Comparison of ENCODE assay signal across 8 cellular contexts in the genomic region with DNA sequence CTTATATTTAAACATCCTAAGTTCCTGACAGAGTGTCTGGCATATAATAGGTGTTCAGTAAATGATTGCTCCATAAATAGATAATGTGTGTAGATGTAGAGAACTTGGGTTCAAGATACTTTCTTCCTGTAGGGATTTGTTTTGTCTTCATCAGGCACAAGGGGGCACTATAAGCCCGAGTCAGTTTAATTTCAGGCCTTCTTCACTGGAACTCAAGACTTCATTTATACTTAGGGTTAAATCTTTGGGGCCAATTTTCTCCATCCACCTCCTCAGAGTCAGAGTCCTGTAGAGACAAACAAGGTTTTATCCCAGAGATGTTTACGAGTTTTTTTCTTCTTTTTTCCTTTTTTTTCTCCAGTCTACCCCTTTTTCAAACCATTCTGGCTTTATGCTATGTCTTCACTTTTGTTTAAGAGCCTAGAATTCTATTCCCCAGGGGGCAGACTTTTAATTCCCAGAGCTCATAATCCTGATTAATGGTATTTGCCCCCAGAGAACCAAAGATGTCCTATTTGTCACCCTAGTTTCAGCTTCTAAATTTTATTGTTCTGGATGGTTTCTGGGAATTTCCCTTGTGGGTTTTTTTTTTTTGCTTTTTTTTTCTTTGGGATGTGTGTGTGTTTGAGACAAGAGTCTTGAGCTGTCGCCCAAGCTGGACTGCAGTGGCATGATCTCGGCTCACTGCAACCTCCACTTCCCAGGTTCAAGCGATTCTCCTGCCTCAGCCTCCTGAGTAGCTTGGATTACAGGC.
A peak's percentile ranks its signal among the peaks of the same experiment; 100 is the strongest.
DNase-seq lines count a peak whose midpoint lies in the region; ATAC-seq and TF ChIP-seq lines count a peak whose summit lies in the region.

No MANE protein-coding gene starts in this region.

- no peaks in the 10 kb centered on the region for H3K9me3 Mint-ChIP-seq in activated T-helper 2 cell treated with anti-CD3 and anti-CD28 coated beads, Interferon-gamma antibody, Interleukin-2, Interleukin-4, amounts not matched to agents 10 μg/mL and 5 μg/mL and 100 μg/mL, durations not matched to agents 14 hours and 24 hours and 36 hours
- H3K9me3 Mint-ChIP-seq in glutamatergic neuron (ENCODE audit: unreplicated experiment) = peaks cover 2% of the 10 kb centered on the region
- no peaks in the 10 kb centered on the region for H3K9me3 Mint-ChIP-seq in stimulated activated effector memory CD8-positive, alpha-beta T cell treated with anti-CD3 and anti-CD28 coated beads, Interleukin-12 subunit alpha, Interleukin-12 subunit beta, amount 100 ng/mL, for 72 hours

- ATAC-seq in stimulated activated effector memory CD8-positive, alpha-beta T cell treated with anti-CD3 and anti-CD28 coated beads, Interleukin-12 subunit alpha, Interleukin-12 subunit beta, amount 100 ng/mL, for 72 hours = no peak
- ATAC-seq in GM19467 (IDR thresholded peaks at IDR 0.05; ENCODE audit: unreplicated experiment) (no peak), GM18517 (IDR thresholded peaks at IDR 0.05; ENCODE audit: unreplicated experiment) (no peak)

- H3K36me3 Mint-ChIP-seq in activated T-helper 2 cell treated with anti-CD3 and anti-CD28 coated beads, Interferon-gamma antibody, Interleukin-2, Interleukin-4, amounts not matched to agents 10 μg/mL and 5 μg/mL and 100 μg/mL, durations not matched to agents 14 hours and 24 hours and 36 hours (ENCODE audit: low read depth) = no peaks in the 10 kb centered on the region
- no peaks in the 10 kb centered on the region for H3K36me3 Mint-ChIP-seq in glutamatergic neuron (ENCODE audit: unreplicated experiment)
- H3K36me3 Mint-ChIP-seq in stimulated activated effector memory CD8-positive, alpha-beta T cell treated with anti-CD3 and anti-CD28 coated beads, Interleukin-12 subunit alpha, Interleukin-12 subunit beta, amount 100 ng/mL, for 72 hours = peaks cover 23% of the 10 kb centered on the region

- H3K4me1 Mint-ChIP-seq in activated T-helper 2 cell treated with anti-CD3 and anti-CD28 coated beads, Interferon-gamma antibody, Interleukin-2, Interleukin-4, amounts not matched to agents 10 μg/mL and 5 μg/mL and 100 μg/mL, durations not matched to agents 14 hours and 24 hours and 36 hours (ENCODE audit: low read depth) = peaks cover 45% of the 10 kb centered on the region
- peaks cover 4% of the 10 kb centered on the region for H3K4me1 Mint-ChIP-seq in glutamatergic neuron (ENCODE audit: low read depth, unreplicated experiment)
- H3K4me1 Mint-ChIP-seq in stimulated activated effector memory CD8-positive, alpha-beta T cell treated with anti-CD3 and anti-CD28 coated beads, Interleukin-12 subunit alpha, Interleukin-12 subunit beta, amount 100 ng/mL, for 72 hours = peaks cover 34% of the 10 kb centered on the region

- peak; percentile 66 for TF ChIP-seq CTCF in GM12873 (IDR thresholded peaks at IDR 0.05; ENCODE audit: insufficient read depth, low read depth, low read length, missing control alignments)
- TF ChIP-seq CTCF in glutamatergic neuron (IDR thresholded peaks at IDR 0.05; ENCODE audit: partially characterized antibody, unreplicated experiment) = peak; percentile 50

- H3K4me3 Mint-ChIP-seq in activated T-helper 2 cell treated with anti-CD3 and anti-CD28 coated beads, Interferon-gamma antibody, Interleukin-2, Interleukin-4, amounts not matched to agents 10 μg/mL and 5 μg/mL and 100 μg/mL, durations not matched to agents 14 hours and 24 hours and 36 hours (ENCODE audit: low read depth) = peak overlapping the region; percentile 56
- H3K4me3 Mint-ChIP-seq in glutamatergic neuron (ENCODE audit: unreplicated experiment) = peak overlapping the region; percentile 36
- H3K4me3 Mint-ChIP-seq in stimulated activated effector memory CD8-positive, alpha-beta T cell treated with anti-CD3 and anti-CD28 coated beads, Interleukin-12 subunit alpha, Interleukin-12 subunit beta, amount 100 ng/mL, for 72 hours = peak overlapping the region; percentile 4

- peak overlapping the region; percentile 63 for H3K27ac Mint-ChIP-seq in activated T-helper 2 cell treated with anti-CD3 and anti-CD28 coated beads, Interferon-gamma antibody, Interleukin-2, Interleukin-4, amounts not matched to agents 10 μg/mL and 5 μg/mL and 100 μg/mL, durations not matched to agents 14 hours and 24 hours and 36 hours
- H3K27ac Mint-ChIP-seq in glutamatergic neuron (ENCODE audit: unreplicated experiment) = no peak overlapping the region
- H3K27ac Mint-ChIP-seq in stimulated activated effector memory CD8-positive, alpha-beta T cell treated with anti-CD3 and anti-CD28 coated beads, Interleukin-12 subunit alpha, Interleukin-12 subunit beta, amount 100 ng/mL, for 72 hours = no peak overlapping the region

- no peaks in the 10 kb centered on the region for H3K27me3 Mint-ChIP-seq in activated T-helper 2 cell treated with anti-CD3 and anti-CD28 coated beads, Interferon-gamma antibody, Interleukin-2, Interleukin-4, amounts not matched to agents 10 μg/mL and 5 μg/mL and 100 μg/mL, durations not matched to agents 14 hours and 24 hours and 36 hours (ENCODE audit: low read depth)
- peaks cover 3% of the 10 kb centered on the region for H3K27me3 Mint-ChIP-seq in glutamatergic neuron (ENCODE audit: unreplicated experiment)

- intact Hi-C loops in activated T-helper 2 cell treated with anti-CD3 and anti-CD28 coated beads, Interferon-gamma antibody, Interleukin-2, Interleukin-4, amounts not matched to agents 10 μg/mL and 5 μg/mL and 100 μg/mL, durations not matched to agents 14 hours and 24 hours and 36 hours (cut with micrococcal nuclease) = loop anchor here (1.0 to 10.0 kb wide), 7 partner anchors 8 to 420 kb away; a partner anchor contains a TSS

- DNase-seq in Ammon's horn (ENCODE audit: low spot score) (peak; percentile 66), NCI-H748 treated with DMSO at 0.1 percent for 48 hours (lab: John Stamatoyannopoulos, UW) (peak; percentile 87), glutamatergic neuron (no peak)
- peak; percentile 52 for DNase-seq in activated T-helper 2 cell treated with anti-CD3 and anti-CD28 coated beads, Interferon-gamma antibody, Interleukin-2, Interleukin-4, amounts not matched to agents 10 μg/mL and 5 μg/mL and 100 μg/mL, durations not matched to agents 14 hours and 24 hours and 36 hours (ENCODE audit: low spot score)
- DNase-seq in stimulated activated effector memory CD8-positive, alpha-beta T cell treated with anti-CD3 and anti-CD28 coated beads, Interleukin-12 subunit alpha, Interleukin-12 subunit beta, amount 100 ng/mL, for 72 hours (ENCODE audit: low spot score in 2 of 2) = peak in 1 of 2 donors; percentile 63

Comparison
In these comparisons a context has a peak if more than half of its experiments do, and no peak if none do; other contexts are left out.
1. H3K4me3 Mint-ChIP-seq: peak in every context shown above with its lines; median percentile 56 in activated T-helper 2 cell treated with anti-CD3 and anti-CD28 coated beads, Interferon-gamma antibody, Interleukin-2, Interleukin-4, amounts not matched to agents 10 μg/mL and 5 μg/mL and 100 μg/mL, durations not matched to agents 14 hours and 24 hours and 36 hours; 36 in glutamatergic neuron; 4 in stimulated activated effector memory CD8-positive, alpha-beta T cell treated with anti-CD3 and anti-CD28 coated beads, Interleukin-12 subunit alpha, Interleukin-12 subunit beta, amount 100 ng/mL, for 72 hours.